ENCODE assay signal across 9 cellular contexts in genomic region chr7:98211221-98211675, GRCh38. TPM values are rescaled to one million over a fixed set of nuclear protein-coding genes. Genes with fewer than 3 reads are reported as not detected.
DNase-seq lines count a peak whose midpoint lies in the region; ATAC-seq and TF ChIP-seq lines count a peak whose summit lies in the region.
"Had no signal": no experiment of that assay in that cellular context is flagged by ENCODE, and none has a peak within 500 bp of the region (broad histone marks: within the 10 kb centered on the region; RNA-seq: fewer than 3 reads in every experiment).

Gene BHLHA15, plus strand, starts transcription at chr7:98211439. Its CDS starts 871 bp downstream, at chr7:98212310.

- H3K9me3 ChIP-seq in BLaER1 (no peaks in the 10 kb centered on the region), endocrine pancreas (ENCODE audit: control insufficient read depth, low read length) (no peaks in the 10 kb centered on the region)

- peak within 1 kb of the TSS; percentile 52 for H3K4me3 Mint-ChIP-seq in natural killer cell

- no peak for TF ChIP-seq CTCF in natural killer cell (IDR thresholded peaks at IDR 0.05)

- peaks cover 0 to 4% of the 10 kb centered on the region in 2 donors for H3K4me1 Mint-ChIP-seq in natural killer cell

- H3K4me2 ChIP-seq in BLaER1, result peak within 1 kb of the TSS; percentile 69

- H4K20me1 ChIP-seq in BLaER1, result no peaks in the 10 kb centered on the region

- DNase-seq in H7 (peak; percentile 98), SW480 (ENCODE audit: low spot score) (peak; percentile 59), natural killer cell (no peak), SKM-1 treated with dmso at 0.1 percent for 144 hours (lab: John Stamatoyannopoulos, UW; ENCODE audit: unreplicated experiment) (no peak)

- H3K4me3 ChIP-seq in BLaER1 (peak within 1 kb of the TSS; percentile 36; the same call in 1 of the 2 replicates), H7 (ENCODE audit: insufficient read depth, low read depth, low read length) (peak within 1 kb of the TSS; percentile 45), endocrine pancreas (ENCODE audit: control insufficient read depth, insufficient read depth, low read length) (no peak within 1 kb of the TSS)

- no peaks in the 10 kb centered on the region for H3K36me3 Mint-ChIP-seq in natural killer cell

- no peaks in the 10 kb centered on the region for H3K9me3 Mint-ChIP-seq in natural killer cell

- H3K4me1 ChIP-seq in BLaER1 (peaks cover 19% of the 10 kb centered on the region), endocrine pancreas (ENCODE audit: control insufficient read depth, insufficient read depth, low read length) (no peaks in the 10 kb centered on the region)

- ATAC-seq in natural killer cell (peak in 2 of 3 donors; percentile 29 to 49), HG02610 (IDR thresholded peaks at IDR 0.05; ENCODE audit: unreplicated experiment) (no peak), GM21526 (IDR thresholded peaks at IDR 0.05; ENCODE audit: low FRiP score, unreplicated experiment) (no peak)

- H3K27me3 Mint-ChIP-seq in natural killer cell (ENCODE audit: low read depth in 2 of 2), result no peaks in the 10 kb centered on the region

- H3K36me3 ChIP-seq in BLaER1, result peaks cover 26% of the 10 kb centered on the region
- no peaks in the 10 kb centered on the region; the same call in 1 of the 2 replicates for H3K36me3 ChIP-seq in H7 (replicated peaks; ENCODE audit: control insufficient read depth, insufficient read depth, low read length)
- H3K36me3 ChIP-seq in endocrine pancreas (ENCODE audit: control insufficient read depth, insufficient read depth, low read length), result peaks cover 3% of the 10 kb centered on the region

- no peak within 1 kb of the TSS for H3K27ac ChIP-seq in BLaER1
- H3K27ac ChIP-seq: HL-60 had no signal

- H3K9ac ChIP-seq in BLaER1 (no peak within 1 kb of the TSS), endocrine pancreas (ENCODE audit: control insufficient read depth, insufficient read depth, low read length) (peak within 1 kb of the TSS; percentile 26)

- H3K27me3 ChIP-seq in BLaER1, result no peaks in the 10 kb centered on the region
- H3K27me3 ChIP-seq in H7 (ENCODE audit: control insufficient read depth, insufficient read depth, low read length), result no peaks in the 10 kb centered on the region
- no peaks in the 10 kb centered on the region for H3K27me3 ChIP-seq in endocrine pancreas (ENCODE audit: control insufficient read depth, insufficient read depth, low read length)

- intact Hi-C loops in natural killer cell (cut with micrococcal nuclease), result no loop called here

- H3K27ac Mint-ChIP-seq in natural killer cell, result no peak within 1 kb of the TSS

RNA-seq across cellular contexts. Expression of gene BHLHA15, which starts in this region (rescaled TPM):
- total RNA-seq in H7 (2014; rRNA removed; shearing (Covaris generic)), result 0.90 and 2.8 TPM in 2 replicates
- 1 to 10 TPM in 1 of 3 donors, not detected in 2; 3.3 TPM for total RNA-seq in natural killer cell

Comparison
In these comparisons a context has a peak if more than half of its experiments do, and no peak if none do; other contexts are left out.
1. DNase-seq: peak in H7 (single experiment) and SW480 (single experiment); none in natural killer cell (single experiment) and SKM-1 treated with dmso at 0.1 percent for 144 hours (single experiment).
2. ATAC-seq: peak in natural killer cell (2 of 3); none in HG02610 (single experiment) and GM21526 (single experiment).